In the genomic region with DNA sequence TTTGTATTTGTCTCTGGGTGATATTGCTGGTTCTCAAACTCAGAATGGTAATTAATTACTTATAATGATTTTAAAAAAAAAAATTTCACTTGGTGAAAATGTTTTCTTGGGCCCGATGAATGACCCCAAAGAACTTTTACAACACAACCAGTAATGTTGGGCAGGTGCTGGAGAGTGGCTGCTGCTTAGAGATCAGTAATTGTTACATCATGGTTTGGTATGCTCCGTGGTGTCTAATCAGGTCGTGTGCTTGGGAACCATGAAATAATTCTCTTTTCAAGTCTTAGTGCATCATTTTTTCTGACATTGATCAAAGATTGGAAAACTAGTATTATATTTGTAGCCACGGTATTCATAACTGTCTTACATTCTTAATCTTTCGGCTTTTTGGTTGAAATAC, we compare ENCODE assay signal across 26 cellular contexts. TPM values are rescaled to one million over a fixed set of nuclear protein-coding genes. Genes with fewer than 3 reads are reported as not detected.
DNase-seq lines count a peak whose midpoint lies in the region; ATAC-seq, FAIRE-seq and TF ChIP-seq lines count a peak whose summit lies in the region.
"Had no signal": no experiment of that assay in that cellular context is flagged by ENCODE, and none has a peak within 500 bp of the region (broad histone marks: within the 10 kb centered on the region; RNA-seq: fewer than 3 reads in every experiment).

No MANE protein-coding gene starts in this region.

- H3K27ac ChIP-seq in Karpas-422 (ENCODE audit: low read length): peak overlapping the region; percentile 97
- H3K27ac ChIP-seq in psoas muscle: no peak overlapping the region
- H3K27ac ChIP-seq in HepG2 (ENCODE audit: extremely low read length, insufficient read depth, low read length): no peak overlapping the region
- H3K27ac ChIP-seq in body of pancreas: no peak overlapping the region
- H3K27ac ChIP-seq: 22Rv1; A549; BLaER1 treated with 17β-estradiol and CSF1 and Interleukin-3, amounts not matched to agents 10 nM and 100 nM; C4-2B had no signal

- intact Hi-C loops in psoas muscle (cut with DNase I): no loop called here
- intact Hi-C loops in HepG2 (cut with micrococcal nuclease; ENCODE audit: unreplicated experiment): no loop called here
- intact Hi-C loops in body of pancreas (cut with DNase I): no loop called here

- H3K4me3 Mint-ChIP-seq in activated T-helper 17 cell treated with anti-CD3 and anti-CD28 coated beads, Interleukin-2, amount 50 U/mL, for 72 hours: no peak overlapping the region
- H3K4me3 Mint-ChIP-seq: B cell; CD4-positive, alpha-beta T cell; CD8-positive, alpha-beta T cell had no signal

- H3K9ac ChIP-seq in Karpas-422 (ENCODE audit: low read length) (peak overlapping the region; percentile 56), HepG2 (ENCODE audit: insufficient read depth, low read depth, low read length) (no peak overlapping the region)
- H3K9ac ChIP-seq: BLaER1 treated with 17β-estradiol and CSF1 and Interleukin-3, amounts not matched to agents 10 nM and 100 nM had no signal

- no peaks in the 10 kb centered on the region for H3K27me3 ChIP-seq in Karpas-422 (ENCODE audit: low read length)
- no peaks in the 10 kb centered on the region for H3K27me3 ChIP-seq in psoas muscle (ENCODE audit: insufficient read depth in 3 of 3, low read length in 2 of 3)
- H3K27me3 ChIP-seq in HepG2 (ENCODE audit: control insufficient read depth in 1 of 2, insufficient read depth in 2 of 2, low read length in 2 of 2): no peaks in the 10 kb centered on the region; a peak in 1 of 5 replicates
- H3K27me3 ChIP-seq in body of pancreas: no peaks in the 10 kb centered on the region
- H3K27me3 ChIP-seq: BLaER1 treated with 17β-estradiol and CSF1 and Interleukin-3, amounts not matched to agents 10 nM and 100 nM had no signal

- no peaks in the 10 kb centered on the region for H3K4me1 Mint-ChIP-seq in activated T-helper 17 cell treated with anti-CD3 and anti-CD28 coated beads, Interleukin-2, amount 50 U/mL, for 72 hours
- H3K4me1 Mint-ChIP-seq: B cell had no signal

- no peaks in the 10 kb centered on the region for H4K20me1 ChIP-seq in Karpas-422 (ENCODE audit: insufficient read depth, low read depth, low read length)
- H4K20me1 ChIP-seq in HepG2 (ENCODE audit: insufficient read depth, low read length): no peaks in the 10 kb centered on the region

- TF ChIP-seq RAD21 in HepG2 (CRISPR knock-in tag; IDR thresholded peaks at IDR 0.05): no peak

- H3K9me2 ChIP-seq in Karpas-422 (replicated peaks; ENCODE audit: insufficient read depth, low read length): no peaks in the 10 kb centered on the region

- TF ChIP-seq POLR2A in HepG2 (IDR thresholded peaks at IDR 0.05; ENCODE audit: insufficient read depth in 1 of 2, low read depth in 2 of 2, low read length in 2 of 2): no peak
- TF ChIP-seq POLR2A in H54 (IDR thresholded peaks at IDR 0.05; ENCODE audit: low read depth, low read length): no peak
- TF ChIP-seq POLR2A in body of pancreas (IDR thresholded peaks at IDR 0.05): no peak

- CTCF ChIA-PET in HepG2 (lab: Yijun Ruan, JAX; ENCODE audit: low intra/inter-chr PET ratio, low total read pairs): no interaction called here

- TF ChIP-seq CTCF in psoas muscle (IDR thresholded peaks at IDR 0.05) (no peak), HepG2 (CRISPR knock-in tag; IDR thresholded peaks at IDR 0.05) (no peak), body of pancreas (IDR thresholded peaks at IDR 0.05) (no peak)

- H3K27me3 Mint-ChIP-seq in activated T-helper 17 cell treated with anti-CD3 and anti-CD28 coated beads, Interleukin-2, amount 50 U/mL, for 72 hours: no peaks in the 10 kb centered on the region
- H3K27me3 Mint-ChIP-seq: B cell; CD4-positive, alpha-beta T cell had no signal

- H2AFZ ChIP-seq in Karpas-422 (ENCODE audit: low read length) (no peak overlapping the region), HepG2 (ENCODE audit: low read length) (no peak overlapping the region)

- POLR2A ChIA-PET in HepG2 (lab: Yijun Ruan, JAX): no interaction called here

- TF ChIP-seq EP300 in HepG2 (IDR thresholded peaks at IDR 0.05; ENCODE audit: low read depth in 2 of 2, low read length in 2 of 2): no peak
- no peak for TF ChIP-seq EP300 in HepG2 (CRISPR knock-in tag; IDR thresholded peaks at IDR 0.05; ENCODE audit: borderline replicate concordance)

- H3K9me3 ChIP-seq in Karpas-422 (ENCODE audit: low read length): no peaks in the 10 kb centered on the region
- H3K9me3 ChIP-seq in psoas muscle: no peaks in the 10 kb centered on the region
- no peaks in the 10 kb centered on the region for H3K9me3 ChIP-seq in HepG2 (ENCODE audit: low read length)
- H3K9me3 ChIP-seq in body of pancreas: no peaks in the 10 kb centered on the region
- H3K9me3 ChIP-seq: A549; BLaER1 treated with 17β-estradiol and CSF1 and Interleukin-3, amounts not matched to agents 10 nM and 100 nM; Caco-2 had no signal

- H3K36me3 ChIP-seq in Karpas-422 (ENCODE audit: insufficient read depth, low read length) (peaks cover 36% of the 10 kb centered on the region), psoas muscle (ENCODE audit: insufficient read depth in 1 of 2, low read depth in 1 of 2) (peaks cover 7 to 70% of the 10 kb centered on the region in 2 donors), HepG2 (replicated peaks in 1 of 2; ENCODE audit: control insufficient read depth in 1 of 2, insufficient read depth in 2 of 2, low read length in 2 of 2) (peaks cover 4 to 30% of the 10 kb centered on the region in 2 experiments), body of pancreas (replicated peaks in 1 of 2; ENCODE audit: insufficient read depth in 1 of 2, low read depth in 2 of 2) (peaks cover 0 to 4% of the 10 kb centered on the region in 2 donors)

- ATAC-seq in activated T-helper 17 cell treated with anti-CD3 and anti-CD28 coated beads, Interleukin-2, amount 50 U/mL, for 72 hours (replicated peaks): no peak
- ATAC-seq in psoas muscle: peak in 3 of 4 donors; percentile 57 to 70 (median 57)
- no peak for ATAC-seq in HepG2
- ATAC-seq in HG03159 (IDR thresholded peaks at IDR 0.05; ENCODE audit: unreplicated experiment): no peak
- no peak for ATAC-seq in body of pancreas
- ATAC-seq: A549; CD8-positive, alpha-beta T cell; GM12878 had no signal

- in situ Hi-C loops in HepG2 (cut with HindIII; ENCODE audit: extremely low pct_ligation_motif_present, low pct_unique_long_range_greater_than_20kb): no loop called here

- FAIRE-seq in HepG2 (lab: Jason Lieb, UNC) (no peak), H54 (lab: Jason Lieb, UNC) (no peak)
- FAIRE-seq: D721Med, G401.6, GM12878, GM12892, GM18507 had no signal

- peaks cover 53% of the 10 kb centered on the region for H3K36me3 Mint-ChIP-seq in activated T-helper 17 cell treated with anti-CD3 and anti-CD28 coated beads, Interleukin-2, amount 50 U/mL, for 72 hours (ENCODE audit: low read depth)

- peaks cover 82% of the 10 kb centered on the region for H3K4me1 ChIP-seq in Karpas-422 (ENCODE audit: low read length)
- peaks cover 10% of the 10 kb centered on the region for H3K4me1 ChIP-seq in psoas muscle
- H3K4me1 ChIP-seq in HepG2 (ENCODE audit: insufficient read depth, low read length): no peaks in the 10 kb centered on the region
- no peaks in the 10 kb centered on the region for H3K4me1 ChIP-seq in body of pancreas
- H3K4me1 ChIP-seq: A549, Caco-2 had no signal

- DNase-seq in Karpas-422 (no peak), myocyte (ENCODE audit: low read depth) (peak; percentile 43), psoas muscle (no peak), HepG2 (ENCODE audit: low spot score) (no peak), H54 (ENCODE audit: insufficient read length, low spot score) (no peak), body of pancreas (no peak)
- DNase-seq: AML-193; Caco-2; Calu3; CD4-positive, alpha-beta T cell; CD8-positive, alpha-beta T cell; DMS79 treated with DMSO at 0.1 percent for 48 hours; GF-D8 had no signal

- H3K27ac Mint-ChIP-seq in activated T-helper 17 cell treated with anti-CD3 and anti-CD28 coated beads, Interleukin-2, amount 50 U/mL, for 72 hours: peak overlapping the region; percentile 22
- H3K27ac Mint-ChIP-seq: B cell; CD4-positive, alpha-beta T cell; CD8-positive, alpha-beta T cell had no signal

- H3K4me3 ChIP-seq in Karpas-422 (ENCODE audit: low read length) (peak overlapping the region; percentile 34), psoas muscle (no peak overlapping the region), HepG2 (replicated peaks in 1 of 3; ENCODE audit: insufficient read depth in 1 of 3, low read depth in 2 of 3, low read length in 3 of 3) (no peak overlapping the region), body of pancreas (no peak overlapping the region)
- H3K4me3 ChIP-seq: A549; BLaER1 treated with 17β-estradiol and CSF1 and Interleukin-3, amounts not matched to agents 10 nM and 100 nM; GM12878 had no signal

- 59 to 72% (median 64%) methylated on average over 5 of the region's 5 CpGs for WGBS in psoas muscle, 3 donors
- 94% methylated on average over 5 of the region's 5 CpGs for WGBS in HepG2 (ENCODE audit: low lambda C conversion rate)
- WGBS in body of pancreas, 2 donors: 87 to 93% methylated on average over 5 of the region's 5 CpGs

- H3K79me2 ChIP-seq in Karpas-422 (ENCODE audit: low read length) (peaks cover 26% of the 10 kb centered on the region), HepG2 (ENCODE audit: insufficient read depth, low read length) (no peaks in the 10 kb centered on the region)

- H3K9me3 Mint-ChIP-seq in activated T-helper 17 cell treated with anti-CD3 and anti-CD28 coated beads, Interleukin-2, amount 50 U/mL, for 72 hours: no peaks in the 10 kb centered on the region
- H3K9me3 Mint-ChIP-seq: CD4-positive, alpha-beta T cell; CD8-positive, alpha-beta T cell had no signal

- H3K4me2 ChIP-seq in Karpas-422 (ENCODE audit: low read depth, low read length, poor library complexity, severe bottlenecking) (peak overlapping the region; percentile 64), HepG2 (ENCODE audit: low read depth, low read length) (no peak overlapping the region)
- H3K4me2 ChIP-seq: A549; BLaER1 treated with 17β-estradiol and CSF1 and Interleukin-3, amounts not matched to agents 10 nM and 100 nM had no signal

- no TSS peak for BruUV-seq in HepG2 (replicated peaks; lab: Mats Ljungman, UMichigan)

RNA-seq across cellular contexts. Expression of a gene that starts 29.3 kb away (rescaled TPM):
- 10.4 and 14.4 TPM in 2 replicates for total RNA-seq in Karpas-422 (2014; rRNA removed; shearing (Covaris generic); ENCODE audit: low replicate concordance)
- total RNA-seq in activated T-helper 17 cell treated with anti-CD3 and anti-CD28 coated beads, Interleukin-2, amount 50 U/mL, for 72 hours: 10 to 100 TPM in 1 of 2 donors, 1 to 10 TPM in 1; 7.8 to 11.2 TPM
- 19.2 and 19.8 TPM in 2 replicates for total RNA-seq in myocyte
- 7.0 TPM for polyA plus RNA-seq in myocyte (2012)
- total RNA-seq in psoas muscle: 10 to 100 TPM; 23.8 to 29.9 (median 26.0) TPM
- polyA plus RNA-seq in psoas muscle: 10 to 100 TPM in 2 of 3 donors, 1 to 10 TPM in 1; 8.9 to 21.1 (median 14.0) TPM
- 12.0 and 12.3 TPM in 2 replicates for total RNA-seq in HepG2 (2016; rRNA removed; fragmentation: Illumina TruSeq; extraction: Trizol)
- total RNA-seq in HepG2 (2016; cell fraction: cytosol; rRNA removed; fragmentation: Illumina TruSeq; extraction: Trizol; ENCODE audit: low read depth): 7.1 and 9.2 TPM in 2 replicates
- 11.0 and 11.8 TPM in 2 replicates for total RNA-seq in HepG2 (2016; cell fraction: insoluble cytoplasmic fraction; rRNA removed; fragmentation: Illumina TruSeq; extraction: Trizol)
- 10.6 and 11.8 TPM in 2 replicates for total RNA-seq in HepG2 (2016; cell fraction: membrane; rRNA removed; fragmentation: Illumina TruSeq; extraction: Trizol)
- total RNA-seq in HepG2 (2016; cell fraction: nucleus; rRNA removed; fragmentation: Illumina TruSeq; extraction: Trizol): 9.6 and 10.0 TPM in 2 replicates
- polyA plus RNA-seq in HepG2 (2011; rRNA removed): 4.1 and 5.5 TPM in 2 replicates
- polyA plus RNA-seq in HepG2 (2011; cell fraction: cytosol; rRNA removed): 3.9 and 4.1 TPM in 2 replicates
- 4.0 and 4.1 TPM in 2 replicates for polyA plus RNA-seq in HepG2 (2011; cell fraction: nucleus; rRNA removed)
- polyA plus RNA-seq in HepG2 (2012): 3.2 and 4.6 TPM in 2 replicates
- polyA plus RNA-seq in HepG2 (2016; cell fraction: cytosol; fragmentation: Illumina TruSeq; extraction: Trizol; ENCODE audit: low read depth): 8.6 and 11.4 TPM in 2 replicates
- polyA plus RNA-seq in HepG2 (2016; cell fraction: insoluble cytoplasmic fraction; fragmentation: Illumina TruSeq; extraction: Trizol; ENCODE audit: low read depth): 10.4 and 11.3 TPM in 2 replicates
- 8.8 and 9.2 TPM in 2 replicates for polyA plus RNA-seq in HepG2 (2016; cell fraction: membrane; fragmentation: Illumina TruSeq; extraction: Trizol; ENCODE audit: low read depth)
- 16.0 and 16.6 TPM in 2 replicates for polyA plus RNA-seq in HepG2 (2016; cell fraction: nucleus; fragmentation: Illumina TruSeq; extraction: Trizol; ENCODE audit: insufficient read depth, low read depth)
- polyA minus RNA-seq in HepG2 (2011; rRNA and poly(A)+ RNA removed; ENCODE audit: low replicate concordance): 2.3 and 4.8 TPM in 2 replicates
- polyA minus RNA-seq in HepG2 (2011; cell fraction: cytosol; rRNA and poly(A)+ RNA removed): 2.8 and 3.4 TPM in 2 replicates
- polyA minus RNA-seq in HepG2 (2011; cell fraction: nucleus; rRNA and poly(A)+ RNA removed): 5.0 and 8.0 TPM in 2 replicates
- total RNA-seq in body of pancreas: 10 to 100 TPM in 1 of 2 donors, 1 to 10 TPM in 1; 9.9 to 15.8 TPM

RNA-seq across cellular contexts. Expression of a gene that starts 33.5 kb away (rescaled TPM):
- total RNA-seq in Karpas-422 (2014; rRNA removed; shearing (Covaris generic); ENCODE audit: low replicate concordance): not detected in 2 replicates
- total RNA-seq in activated T-helper 17 cell treated with anti-CD3 and anti-CD28 coated beads, Interleukin-2, amount 50 U/mL, for 72 hours: under 1 TPM; 0.50 to 0.82 TPM
- total RNA-seq in myocyte: not detected in 2 replicates
- 0.16 TPM for polyA plus RNA-seq in myocyte (2012)
- 1 to 10 TPM in 3 of 4 donors, under 1 TPM in 1; 0.79 to 1.8 (median 1.2) TPM for total RNA-seq in psoas muscle
- 1 to 10 TPM in 2 of 3 donors, under 1 TPM in 1; 0.73 to 1.8 (median 1.8) TPM for polyA plus RNA-seq in psoas muscle
- total RNA-seq in HepG2 (2016; rRNA removed; fragmentation: Illumina TruSeq; extraction: Trizol): 0.14 and 0.33 TPM in 2 replicates
- 0.30 TPM in 1 of 2 replicates, not detected in the other for total RNA-seq in HepG2 (2016; cell fraction: cytosol; rRNA removed; fragmentation: Illumina TruSeq; extraction: Trizol; ENCODE audit: low read depth)
- 0.24 and 0.36 TPM in 2 replicates for total RNA-seq in HepG2 (2016; cell fraction: insoluble cytoplasmic fraction; rRNA removed; fragmentation: Illumina TruSeq; extraction: Trizol)
- 0.28 and 0.37 TPM in 2 replicates for total RNA-seq in HepG2 (2016; cell fraction: membrane; rRNA removed; fragmentation: Illumina TruSeq; extraction: Trizol)
- 0.47 and 0.81 TPM in 2 replicates for total RNA-seq in HepG2 (2016; cell fraction: nucleus; rRNA removed; fragmentation: Illumina TruSeq; extraction: Trizol)
- polyA plus RNA-seq in HepG2 (2011; rRNA removed): 0.33 and 0.37 TPM in 2 replicates
- 0.40 TPM in 2 replicates for polyA plus RNA-seq in HepG2 (2011; cell fraction: cytosol; rRNA removed)
- 0.66 and 0.99 TPM in 2 replicates for polyA plus RNA-seq in HepG2 (2011; cell fraction: nucleus; rRNA removed)
- 0.15 and 0.23 TPM in 2 replicates for polyA plus RNA-seq in HepG2 (2012)
- 0.32 and 0.54 TPM in 2 replicates for polyA plus RNA-seq in HepG2 (2016; cell fraction: cytosol; fragmentation: Illumina TruSeq; extraction: Trizol; ENCODE audit: low read depth)
- 0.24 TPM in 1 of 2 replicates, not detected in the other for polyA plus RNA-seq in HepG2 (2016; cell fraction: insoluble cytoplasmic fraction; fragmentation: Illumina TruSeq; extraction: Trizol; ENCODE audit: low read depth)
- polyA plus RNA-seq in HepG2 (2016; cell fraction: membrane; fragmentation: Illumina TruSeq; extraction: Trizol; ENCODE audit: low read depth): 0.35 and 0.48 TPM in 2 replicates
- polyA plus RNA-seq in HepG2 (2016; cell fraction: nucleus; fragmentation: Illumina TruSeq; extraction: Trizol; ENCODE audit: insufficient read depth, low read depth): 0.97 and 1.7 TPM in 2 replicates
- polyA minus RNA-seq in HepG2 (2011; rRNA and poly(A)+ RNA removed; ENCODE audit: low replicate concordance): 1.1 and 3.6 TPM in 2 replicates
- not detected in 2 replicates for polyA minus RNA-seq in HepG2 (2011; cell fraction: cytosol; rRNA and poly(A)+ RNA removed)
- polyA minus RNA-seq in HepG2 (2011; cell fraction: nucleus; rRNA and poly(A)+ RNA removed): 0.90 and 1.1 TPM in 2 replicates
- under 1 TPM in 1 of 2 donors, not detected in 1; 0.52 TPM for total RNA-seq in body of pancreas
- total RNA-seq: A172 had no signal

Comparison
In these comparisons a context has a peak if more than half of its experiments do, and no peak if none do; other contexts are left out.
1. ATAC-seq: peak in psoas muscle (3 of 4); none in activated T-helper 17 cell treated with anti-CD3 and anti-CD28 coated beads, Interleukin-2, amount 50 U/mL, for 72 hours (single experiment), HepG2 (single experiment), HG03159 (single experiment) and body of pancreas (single experiment).